Comparison of ENCODE assay signal across 15 cellular contexts in the genomic region with DNA sequence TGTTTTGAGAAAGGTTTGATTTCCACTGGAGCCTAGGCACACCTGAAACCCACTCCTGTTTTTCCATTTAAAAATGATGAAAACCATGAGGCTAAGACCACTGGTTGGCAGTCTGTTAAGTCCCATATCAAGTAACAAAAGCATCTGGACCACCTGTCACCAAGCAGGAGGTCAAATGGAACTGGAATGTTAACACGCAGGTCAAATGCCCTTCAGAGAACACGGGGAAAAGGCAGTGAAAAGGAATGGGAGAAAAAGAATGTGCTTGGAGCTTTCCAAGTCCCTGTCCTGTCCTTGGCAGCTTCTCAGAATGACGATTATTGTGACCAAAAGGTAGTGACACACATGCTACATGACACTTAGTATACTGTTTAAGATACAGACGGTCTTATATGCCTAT.
A peak's percentile ranks its signal among the peaks of the same experiment; 100 is the strongest.
DNase-seq lines count a peak whose midpoint lies in the region; ATAC-seq and TF ChIP-seq lines count a peak whose summit lies in the region.
"Had no signal": no experiment of that assay in that cellular context is flagged by ENCODE, and none has a peak within 500 bp of the region (broad histone marks: within the 10 kb centered on the region; RNA-seq: fewer than 3 reads in every experiment).

No MANE protein-coding gene starts in this region.

- peak overlapping the region; percentile 43 for H3K27ac Mint-ChIP-seq in activated T-cell treated with anti-CD3 and anti-CD28 coated beads, Interleukin-2, amount 50 U/mL, for 72 hours
- peak overlapping the region in 2 of 3 donors; percentile 28 to 48 for H3K27ac Mint-ChIP-seq in IgD-negative memory B cell
- no peak overlapping the region for H3K27ac Mint-ChIP-seq in activated T-helper 17 cell treated with anti-CD3 and anti-CD28 coated beads, Interleukin-2, amount 50 U/mL, for 72 hours
- peak overlapping the region; percentile 85 for H3K27ac Mint-ChIP-seq in stimulated activated naive B cell treated with anti-CD40 and anti-IgM and Interleukin-4, amounts not matched to agents 10 μg/mL and 1 μg/mL and 100 μg/mL, for 72 hours
- H3K27ac Mint-ChIP-seq in CD4-positive, alpha-beta memory T cell = no peak overlapping the region

- POLR2A ChIA-PET in CD4-positive, alpha-beta memory T cell (lab: Charles Lee; ENCODE audit: partially characterized antibody) = no interaction called here

- DNase-seq in activated T-cell treated with anti-CD3 and anti-CD28 coated beads, Interleukin-2, amount 50 U/mL, for 72 hours = no peak
- DNase-seq in activated T-cell treated with anti-CD3 and anti-CD28 coated beads, Interleukin-2, amount 50 U/mL, for 48 hours = no peak
- DNase-seq in stimulated activated naive B cell treated with anti-CD40 and anti-IgM and Interleukin-4, amounts not matched to agents 10 μg/mL and 1 μg/mL and 100 μg/mL, for 72 hours = no peak
- no peak for DNase-seq in CD4-positive, alpha-beta memory T cell
- DNase-seq in WERI-Rb-1 = no peak
- DNase-seq: Calu3; CD4-positive, CD25-positive, alpha-beta regulatory T cell; DMS79 treated with DMSO at 0.1 percent for 48 hours; KG1; NCI-H1436; NCI-H2029; Peyer's patch had no signal

- H3K9me3 Mint-ChIP-seq in activated T-cell treated with anti-CD3 and anti-CD28 coated beads, Interleukin-2, amount 50 U/mL, for 72 hours = peaks cover 0 to 2% of the 10 kb centered on the region in 2 donors
- H3K9me3 Mint-ChIP-seq in IgD-negative memory B cell = no peaks in the 10 kb centered on the region
- H3K9me3 Mint-ChIP-seq in activated T-helper 17 cell treated with anti-CD3 and anti-CD28 coated beads, Interleukin-2, amount 50 U/mL, for 72 hours = no peaks in the 10 kb centered on the region
- no peaks in the 10 kb centered on the region for H3K9me3 Mint-ChIP-seq in stimulated activated naive B cell treated with anti-CD40 and anti-IgM and Interleukin-4, amounts not matched to agents 10 μg/mL and 1 μg/mL and 100 μg/mL, for 72 hours
- H3K9me3 Mint-ChIP-seq in CD4-positive, alpha-beta memory T cell = no peaks in the 10 kb centered on the region

- H3K36me3 ChIP-seq in CD4-positive, alpha-beta memory T cell (ENCODE audit: insufficient read depth, low read length) = no peaks in the 10 kb centered on the region
- no peaks in the 10 kb centered on the region for H3K36me3 ChIP-seq in WERI-Rb-1
- H3K36me3 ChIP-seq: Peyer's patch had no signal

- no peaks in the 10 kb centered on the region for H3K27me3 ChIP-seq in CD4-positive, alpha-beta memory T cell (ENCODE audit: insufficient read depth, low read length)
- no peaks in the 10 kb centered on the region for H3K27me3 ChIP-seq in WERI-Rb-1 (ENCODE audit: insufficient read depth, low read depth, severe bottlenecking)
- H3K27me3 ChIP-seq: Peyer's patch had no signal

- H3K4me1 Mint-ChIP-seq in activated T-cell treated with anti-CD3 and anti-CD28 coated beads, Interleukin-2, amount 50 U/mL, for 72 hours (ENCODE audit: low read depth) = peaks cover 97% of the 10 kb centered on the region
- peaks cover 36 to 44% (median 39%) of the 10 kb centered on the region in 3 donors for H3K4me1 Mint-ChIP-seq in IgD-negative memory B cell
- H3K4me1 Mint-ChIP-seq in activated T-helper 17 cell treated with anti-CD3 and anti-CD28 coated beads, Interleukin-2, amount 50 U/mL, for 72 hours = peaks cover 61% of the 10 kb centered on the region
- peaks cover 66 to 84% of the 10 kb centered on the region in 2 donors for H3K4me1 Mint-ChIP-seq in stimulated activated naive B cell treated with anti-CD40 and anti-IgM and Interleukin-4, amounts not matched to agents 10 μg/mL and 1 μg/mL and 100 μg/mL, for 72 hours
- peaks cover 35 to 76% (median 58%) of the 10 kb centered on the region in 4 donors for H3K4me1 Mint-ChIP-seq in CD4-positive, alpha-beta memory T cell

- no peaks in the 10 kb centered on the region for H3K9me3 ChIP-seq in CD4-positive, alpha-beta memory T cell (ENCODE audit: control insufficient read depth in 1 of 2, low read length in 2 of 2)
- peaks cover 4% of the 10 kb centered on the region for H3K9me3 ChIP-seq in WERI-Rb-1 (ENCODE audit: severe bottlenecking)
- H3K9me3 ChIP-seq: Peyer's patch had no signal

- H3K27ac ChIP-seq in CD4-positive, alpha-beta memory T cell (ENCODE audit: low read depth, low read length) = no peak overlapping the region
- no peak overlapping the region for H3K27ac ChIP-seq in WERI-Rb-1
- H3K27ac ChIP-seq: Peyer's patch had no signal

- intact Hi-C loops in CD4-positive, alpha-beta memory T cell (cut with micrococcal nuclease) = no loop called here

- TF ChIP-seq CTCF in WERI-Rb-1 (IDR thresholded peaks at IDR 0.05; ENCODE audit: low read depth, low read length) = no peak

- peak overlapping the region; percentile 25 to 82 for H3K4me3 Mint-ChIP-seq in activated T-cell treated with anti-CD3 and anti-CD28 coated beads, Interleukin-2, amount 50 U/mL, for 72 hours
- H3K4me3 Mint-ChIP-seq in IgD-negative memory B cell = no peak overlapping the region
- H3K4me3 Mint-ChIP-seq in activated T-helper 17 cell treated with anti-CD3 and anti-CD28 coated beads, Interleukin-2, amount 50 U/mL, for 72 hours = peak overlapping the region; percentile 71
- H3K4me3 Mint-ChIP-seq in stimulated activated naive B cell treated with anti-CD40 and anti-IgM and Interleukin-4, amounts not matched to agents 10 μg/mL and 1 μg/mL and 100 μg/mL, for 72 hours = no peak overlapping the region
- no peak overlapping the region for H3K4me3 Mint-ChIP-seq in CD4-positive, alpha-beta memory T cell

- H3K27me3 Mint-ChIP-seq in activated T-cell treated with anti-CD3 and anti-CD28 coated beads, Interleukin-2, amount 50 U/mL, for 72 hours (ENCODE audit: low read depth) = no peaks in the 10 kb centered on the region
- no peaks in the 10 kb centered on the region for H3K27me3 Mint-ChIP-seq in IgD-negative memory B cell
- H3K27me3 Mint-ChIP-seq in activated T-helper 17 cell treated with anti-CD3 and anti-CD28 coated beads, Interleukin-2, amount 50 U/mL, for 72 hours = no peaks in the 10 kb centered on the region
- H3K27me3 Mint-ChIP-seq in stimulated activated naive B cell treated with anti-CD40 and anti-IgM and Interleukin-4, amounts not matched to agents 10 μg/mL and 1 μg/mL and 100 μg/mL, for 72 hours = no peaks in the 10 kb centered on the region
- H3K27me3 Mint-ChIP-seq in CD4-positive, alpha-beta memory T cell = no peaks in the 10 kb centered on the region

- ATAC-seq in activated T-cell treated with anti-CD3 and anti-CD28 coated beads, Interleukin-2, amount 50 U/mL, for 72 hours (replicated peaks in 1 of 2) = no peak
- no peak for ATAC-seq in activated T-helper 17 cell treated with anti-CD3 and anti-CD28 coated beads, Interleukin-2, amount 50 U/mL, for 72 hours (replicated peaks)
- no peak for ATAC-seq in stimulated activated naive B cell treated with anti-CD40 and anti-IgM and Interleukin-4, amounts not matched to agents 10 μg/mL and 1 μg/mL and 100 μg/mL, for 72 hours (replicated peaks)
- ATAC-seq: Right ventricle myocardium inferior had no signal

- CTCF ChIA-PET in CD4-positive, alpha-beta memory T cell (lab: Charles Lee; ENCODE audit: partially characterized antibody) = interaction anchor here (1.4 kb wide), 1 partner anchor 13 kb away, joined by 4 read pairs; no protein-coding TSS in a partner anchor

- H3K36me3 Mint-ChIP-seq in activated T-cell treated with anti-CD3 and anti-CD28 coated beads, Interleukin-2, amount 50 U/mL, for 72 hours (ENCODE audit: insufficient read depth in 2 of 2) = peaks cover 14 to 46% of the 10 kb centered on the region in 2 donors
- H3K36me3 Mint-ChIP-seq in IgD-negative memory B cell = peaks cover 12% of the 10 kb centered on the region
- H3K36me3 Mint-ChIP-seq in activated T-helper 17 cell treated with anti-CD3 and anti-CD28 coated beads, Interleukin-2, amount 50 U/mL, for 72 hours (ENCODE audit: low read depth) = peaks cover 48% of the 10 kb centered on the region
- H3K36me3 Mint-ChIP-seq in stimulated activated naive B cell treated with anti-CD40 and anti-IgM and Interleukin-4, amounts not matched to agents 10 μg/mL and 1 μg/mL and 100 μg/mL, for 72 hours = peaks cover 52 to 73% of the 10 kb centered on the region in 2 donors
- H3K36me3 Mint-ChIP-seq in CD4-positive, alpha-beta memory T cell = peaks cover 17 to 21% of the 10 kb centered on the region in 2 donors

- peaks cover 20% of the 10 kb centered on the region for H3K4me1 ChIP-seq in CD4-positive, alpha-beta memory T cell (ENCODE audit: insufficient read depth, low read length)
- H3K4me1 ChIP-seq: Peyer's patch had no signal

- no peak overlapping the region for H3K4me3 ChIP-seq in CD4-positive, alpha-beta memory T cell (ENCODE audit: low read length in 2 of 2)
- H3K4me3 ChIP-seq in WERI-Rb-1 (ENCODE audit: low read depth, low read length) = no peak overlapping the region
- H3K4me3 ChIP-seq: Peyer's patch had no signal

Comparison
In these comparisons a context has a peak if more than half of its experiments do, and no peak if none do; other contexts are left out.
1. H3K27ac Mint-ChIP-seq: peak in activated T-cell treated with anti-CD3 and anti-CD28 coated beads, Interleukin-2, amount 50 U/mL, for 72 hours (single experiment), IgD-negative memory B cell (2 of 3) and stimulated activated naive B cell treated with anti-CD40 and anti-IgM and Interleukin-4, amounts not matched to agents 10 μg/mL and 1 μg/mL and 100 μg/mL, for 72 hours (single experiment); none in activated T-helper 17 cell treated with anti-CD3 and anti-CD28 coated beads, Interleukin-2, amount 50 U/mL, for 72 hours (single experiment) and CD4-positive, alpha-beta memory T cell (0 of 7).
2. H3K4me3 Mint-ChIP-seq: peak in activated T-cell treated with anti-CD3 and anti-CD28 coated beads, Interleukin-2, amount 50 U/mL, for 72 hours (2 of 2) and activated T-helper 17 cell treated with anti-CD3 and anti-CD28 coated beads, Interleukin-2, amount 50 U/mL, for 72 hours (single experiment); none in IgD-negative memory B cell (0 of 4), stimulated activated naive B cell treated with anti-CD40 and anti-IgM and Interleukin-4, amounts not matched to agents 10 μg/mL and 1 μg/mL and 100 μg/mL, for 72 hours (0 of 2) and CD4-positive, alpha-beta memory T cell (0 of 8).